8 cellular contexts compared by ENCODE assay signal in genomic region chr3:178966299-178967183, GRCh38.
DNase-seq lines count a peak whose midpoint lies in the region; ATAC-seq and TF ChIP-seq lines count a peak whose summit lies in the region.

No MANE protein-coding gene starts in this region.

- peak; percentile 41 for ATAC-seq in HG02678 (IDR thresholded peaks at IDR 0.05; ENCODE audit: unreplicated experiment)
- no peak for ATAC-seq in thoracic aorta (ENCODE audit: insufficient number of reproducible peaks, low FRiP score, low read depth)

- TF ChIP-seq CTCF in hepatocyte (IDR thresholded peaks at IDR 0.05; ENCODE audit: poor library complexity) = peak; percentile 77
- TF ChIP-seq CTCF in thoracic aorta (IDR thresholded peaks at IDR 0.05) = peak; percentile 45

- H3K27ac ChIP-seq in hepatocyte (no peak overlapping the region), thoracic aorta (no peak overlapping the region)

- DNase-seq in SIG-M5 treated with dmso at 0.1 percent for 504 hours (lab: John Stamatoyannopoulos, UW; ENCODE audit: unreplicated experiment) (peak; percentile 34), SIG-M5 (lab: John Stamatoyannopoulos, UW) (no peak), NCI-H2029 (lab: John Stamatoyannopoulos, UW) (peak; percentile 67), adipocyte (ENCODE audit: low read depth) (peak; percentile 72), hepatocyte (ENCODE audit: low spot score) (peak; percentile 17), thoracic aorta (ENCODE audit: low spot score) (no peak)
- DNase-seq in stimulated activated CD8-positive, alpha-beta memory T cell treated with anti-CD3 and anti-CD28 coated beads, Interleukin-4, amount 100 ng/mL, for 48 hours = no peak

- H3K36me3 ChIP-seq in adipocyte (ENCODE audit: control insufficient read depth, insufficient read depth, low read length, severe bottlenecking) (no peaks in the 10 kb centered on the region), hepatocyte (replicated peaks; ENCODE audit: insufficient read depth, low read depth) (no peaks in the 10 kb centered on the region), thoracic aorta (no peaks in the 10 kb centered on the region)

- H3K4me1 ChIP-seq in adipocyte (ENCODE audit: control insufficient read depth, insufficient read depth, low read length) (peaks cover 9% of the 10 kb centered on the region), hepatocyte (ENCODE audit: insufficient read depth) (no peaks in the 10 kb centered on the region), thoracic aorta (ENCODE audit: control insufficient read depth in 1 of 2, low read depth in 2 of 2) (peaks cover 0 to 12% of the 10 kb centered on the region in 2 donors)

- no peaks in the 10 kb centered on the region for H3K9me2 ChIP-seq in hepatocyte (replicated peaks; ENCODE audit: insufficient read depth)

- no peaks in the 10 kb centered on the region for H4K20me1 ChIP-seq in hepatocyte (ENCODE audit: insufficient read depth, poor library complexity, severe bottlenecking)

- H3K9ac ChIP-seq in adipocyte (ENCODE audit: low read length) = peak overlapping the region; percentile 56

- 49% methylated on average over 6 of the region's 6 CpGs for WGBS in hepatocyte (ENCODE audit: low lambda C conversion rate, missing lambda C conversion rate)

- peak overlapping the region; percentile 29 for H3K4me2 ChIP-seq in hepatocyte

- H3K27me3 ChIP-seq in adipocyte (replicated peaks; ENCODE audit: control insufficient read depth, insufficient read depth, low read length) = no peaks in the 10 kb centered on the region
- no peaks in the 10 kb centered on the region for H3K27me3 ChIP-seq in hepatocyte
- H3K27me3 ChIP-seq in thoracic aorta (replicated peaks; ENCODE audit: insufficient read depth) = no peaks in the 10 kb centered on the region

- H2AFZ ChIP-seq in hepatocyte = no peak overlapping the region

- peak overlapping the region; percentile 70 for H3K4me3 ChIP-seq in adipocyte (ENCODE audit: low read length)
- no peak overlapping the region for H3K4me3 ChIP-seq in hepatocyte
- peak overlapping the region; percentile 44 for H3K4me3 ChIP-seq in thoracic aorta

- no peaks in the 10 kb centered on the region for H3K79me2 ChIP-seq in hepatocyte

- H3K9me3 ChIP-seq in adipocyte (ENCODE audit: control insufficient read depth, low read length) (no peaks in the 10 kb centered on the region), hepatocyte (ENCODE audit: low read depth) (no peaks in the 10 kb centered on the region), thoracic aorta (no peaks in the 10 kb centered on the region)

Comparison
In these comparisons a context has a peak if more than half of its experiments do, and no peak if none do; other contexts are left out.
1. DNase-seq: peak in SIG-M5 treated with dmso at 0.1 percent for 504 hours (single experiment), NCI-H2029 (single experiment), adipocyte (single experiment) and hepatocyte (single experiment); none in SIG-M5 (single experiment), thoracic aorta (single experiment) and stimulated activated CD8-positive, alpha-beta memory T cell treated with anti-CD3 and anti-CD28 coated beads, Interleukin-4, amount 100 ng/mL, for 48 hours (single experiment).